ENCODE assay signal across 12 cellular contexts in the genomic region with DNA sequence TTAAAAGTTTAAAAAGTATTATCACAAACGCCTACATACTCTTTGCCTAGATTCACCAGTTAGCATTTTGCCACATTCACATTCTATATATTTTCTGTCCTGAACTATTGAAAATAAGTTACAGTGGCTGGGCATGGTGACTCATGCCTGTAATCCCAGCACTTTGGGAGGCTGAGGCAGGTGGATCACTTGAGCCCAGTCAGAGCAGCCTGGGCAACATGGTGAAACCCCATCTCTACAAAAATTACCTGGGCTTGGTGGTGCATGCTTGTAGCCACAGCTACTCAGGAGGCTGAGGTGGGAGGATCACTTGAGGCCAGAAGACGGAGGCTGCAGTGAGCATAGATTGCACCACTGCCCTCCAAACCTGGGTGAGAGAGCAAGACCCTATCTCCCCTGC. TPM values are rescaled to one million over a fixed set of nuclear protein-coding genes. Genes with fewer than 3 reads are reported as not detected.
DNase-seq lines count a peak whose midpoint lies in the region; ATAC-seq and TF ChIP-seq lines count a peak whose summit lies in the region.
"Had no signal": no experiment of that assay in that cellular context is flagged by ENCODE, and none has a peak within 500 bp of the region (broad histone marks: within the 10 kb centered on the region; RNA-seq: fewer than 3 reads in every experiment).

No MANE protein-coding gene starts in this region.

- peak overlapping the region; percentile 11 to 19 for H3K27ac Mint-ChIP-seq in T-cell
- H3K27ac Mint-ChIP-seq in stimulated activated naive CD8-positive, alpha-beta T cell treated with anti-CD3 and anti-CD28 coated beads, Interleukin-15, amount 100 ng/mL, for 72 hours: peak overlapping the region; percentile 89 to 97

- no peak overlapping the region for H3K9ac ChIP-seq in fibroblast of lung (ENCODE audit: insufficient read depth, low read length)

- no peaks in the 10 kb centered on the region for H4K20me1 ChIP-seq in fibroblast of lung (ENCODE audit: control insufficient read depth, extremely low read depth, insufficient read depth, low read length)

- CTCF ChIA-PET in T-cell (lab: Charles Lee): no interaction called here

- H3K4me2 ChIP-seq in fibroblast of lung (ENCODE audit: extremely low read depth, insufficient read depth, low read length): peak overlapping the region; percentile 23

- ATAC-seq in Right ventricle myocardium inferior (no peak), T-cell (replicated peaks in 1 of 4) (no peak), HG03342 (IDR thresholded peaks at IDR 0.05; ENCODE audit: unreplicated experiment) (no peak)
- peak; percentile 64 for ATAC-seq in stimulated activated naive CD8-positive, alpha-beta T cell treated with anti-CD3 and anti-CD28 coated beads, Interleukin-15, amount 100 ng/mL, for 72 hours

- peaks cover 48 to 61% (median 61%) of the 10 kb centered on the region in 3 donors for H3K4me1 Mint-ChIP-seq in T-cell
- H3K4me1 Mint-ChIP-seq in stimulated activated naive CD8-positive, alpha-beta T cell treated with anti-CD3 and anti-CD28 coated beads, Interleukin-15, amount 100 ng/mL, for 72 hours: peaks cover 58% of the 10 kb centered on the region

- H3K36me3 Mint-ChIP-seq in T-cell: peaks cover 9% of the 10 kb centered on the region

- intact Hi-C loops in Right ventricle myocardium inferior (cut with DNase I): loop anchor here (5.0 kb wide), 1 partner anchor 41 kb away; a partner anchor contains a TSS

- no peak for TF ChIP-seq CTCF in cardiac muscle cell (IDR thresholded peaks at IDR 0.05; ENCODE audit: low read depth, low read length)
- no peak for TF ChIP-seq CTCF in fibroblast of lung (conservative IDR thresholded peaks at IDR 0.05 in 1 of 2, IDR thresholded peaks at IDR 0.05 in 1 of 2; ENCODE audit: low read depth in 1 of 2, low read length in 2 of 2)

- H3K4me3 ChIP-seq in cardiac muscle cell (no peak overlapping the region), fibroblast of lung (replicated peaks in 1 of 4; ENCODE audit: control extremely low read depth in 1 of 4, insufficient read depth in 1 of 4, low read depth in 3 of 4, low read length in 4 of 4) (peak overlapping the region in 1 of 4 experiments; percentile 5)
- H3K4me3 ChIP-seq: dorsolateral prefrontal cortex, SJCRH30 had no signal

- DNase-seq in cardiac muscle cell (ENCODE audit: low read depth in 1 of 2, low spot score in 1 of 2) (no peak), Right ventricle myocardium inferior (ENCODE audit: missing footprints) (no peak), T-cell (no peak), fibroblast of lung (ENCODE audit: low read depth in 2 of 2) (peak in 1 of 2 donors; percentile 21), NCI-H1930 (lab: John Stamatoyannopoulos, UW) (no peak)
- DNase-seq in stimulated activated naive CD8-positive, alpha-beta T cell treated with anti-CD3 and anti-CD28 coated beads, Interleukin-15, amount 100 ng/mL, for 72 hours: no peak
- DNase-seq in activated effector memory CD4-positive, alpha-beta T cell treated with anti-CD3 and anti-CD28 coated beads, Interleukin-2, amount 50 U/mL, for 16 hours: no peak
- DNase-seq: C1 segment of cervical spinal cord, dorsolateral prefrontal cortex, SJCRH30 had no signal

- no peaks in the 10 kb centered on the region for H3K27me3 Mint-ChIP-seq in T-cell
- H3K27me3 Mint-ChIP-seq in stimulated activated naive CD8-positive, alpha-beta T cell treated with anti-CD3 and anti-CD28 coated beads, Interleukin-15, amount 100 ng/mL, for 72 hours: no peaks in the 10 kb centered on the region

- no peaks in the 10 kb centered on the region for H3K9me3 Mint-ChIP-seq in T-cell
- H3K9me3 Mint-ChIP-seq in stimulated activated naive CD8-positive, alpha-beta T cell treated with anti-CD3 and anti-CD28 coated beads, Interleukin-15, amount 100 ng/mL, for 72 hours: no peaks in the 10 kb centered on the region

- H3K9me3 ChIP-seq in cardiac muscle cell (ENCODE audit: low read depth) (no peaks in the 10 kb centered on the region), fibroblast of lung (ENCODE audit: control insufficient read depth, insufficient read depth, low read depth, low read length) (no peaks in the 10 kb centered on the region)
- H3K9me3 ChIP-seq: SJCRH30 had no signal

- no peak overlapping the region for H2AFZ ChIP-seq in fibroblast of lung (ENCODE audit: low read length)

- H3K27ac ChIP-seq in cardiac muscle cell (peak overlapping the region; percentile 98), fibroblast of lung (ENCODE audit: insufficient read depth, low read length) (peak overlapping the region; percentile 83)
- H3K27ac ChIP-seq: dorsolateral prefrontal cortex, SJCRH30 had no signal

- no peak overlapping the region for H3K4me3 Mint-ChIP-seq in T-cell
- no peak overlapping the region for H3K4me3 Mint-ChIP-seq in stimulated activated naive CD8-positive, alpha-beta T cell treated with anti-CD3 and anti-CD28 coated beads, Interleukin-15, amount 100 ng/mL, for 72 hours

- POLR2A ChIA-PET in T-cell (lab: Charles Lee): no interaction called here

- no peaks in the 10 kb centered on the region for H3K27me3 ChIP-seq in cardiac muscle cell
- H3K27me3 ChIP-seq in fibroblast of lung (ENCODE audit: control insufficient read depth, insufficient read depth, low read length): no peaks in the 10 kb centered on the region
- H3K27me3 ChIP-seq: dorsolateral prefrontal cortex, SJCRH30 had no signal

- H3K4me1 ChIP-seq in cardiac muscle cell (ENCODE audit: low read depth): peaks cover 39% of the 10 kb centered on the region
- peaks cover 9% of the 10 kb centered on the region for H3K4me1 ChIP-seq in fibroblast of lung (ENCODE audit: control insufficient read depth, extremely low read depth, insufficient read depth, low read length)

- H3K79me2 ChIP-seq in fibroblast of lung (ENCODE audit: control insufficient read depth, insufficient read depth, low read length): peaks cover 79% of the 10 kb centered on the region

- peaks cover 18% of the 10 kb centered on the region for H3K36me3 ChIP-seq in cardiac muscle cell
- peaks cover 2% of the 10 kb centered on the region for H3K36me3 ChIP-seq in fibroblast of lung (ENCODE audit: control insufficient read depth, insufficient read depth, low read length)

RNA-seq across cellular contexts. Expression of a gene that starts 5.3 kb away (rescaled TPM):
- total RNA-seq in cardiac muscle cell: 198 and 216 TPM in 2 replicates
- polyA plus RNA-seq in cardiac muscle cell: 331 and 385 TPM in 2 replicates
- total RNA-seq in Right ventricle myocardium inferior: 139 TPM
- 10 to 100 TPM; 30.6 to 49.1 (median 40.4) TPM for total RNA-seq in T-cell
- total RNA-seq in fibroblast of lung: 162 and 226 TPM in 2 replicates
- 184 and 279 TPM in 2 replicates for polyA plus RNA-seq in fibroblast of lung
- 215 and 312 TPM in 2 replicates for polyA plus RNA-seq in fibroblast of lung (2012)
- polyA minus RNA-seq in fibroblast of lung (ENCODE audit: low replicate concordance): 268 and 362 TPM in 2 replicates

RNA-seq across cellular contexts. Expression of a gene that starts 43.5 kb away (rescaled TPM):
- 38.7 and 61.7 TPM in 2 replicates for total RNA-seq in cardiac muscle cell
- polyA plus RNA-seq in cardiac muscle cell: 49.3 and 56.1 TPM in 2 replicates
- total RNA-seq in Right ventricle myocardium inferior: 51.1 TPM
- 100 to 1,000 TPM; 131 to 232 (median 203) TPM for total RNA-seq in T-cell
- total RNA-seq in fibroblast of lung: 241 and 394 TPM in 2 replicates
- 245 and 408 TPM in 2 replicates for polyA plus RNA-seq in fibroblast of lung
- 319 and 543 TPM in 2 replicates for polyA plus RNA-seq in fibroblast of lung (2012)
- polyA minus RNA-seq in fibroblast of lung (ENCODE audit: low replicate concordance): 64.4 and 129 TPM in 2 replicates

RNA-seq across cellular contexts. Expression of a gene that starts 58.4 kb away (rescaled TPM):
- total RNA-seq in cardiac muscle cell (not detected in 2 replicates), Right ventricle myocardium inferior (not detected), T-cell (not detected), fibroblast of lung (not detected in 2 replicates)
- polyA plus RNA-seq in cardiac muscle cell (0.09 and 0.15 TPM in 2 replicates), fibroblast of lung (not detected in 2 replicates)
- not detected in 2 replicates for polyA plus RNA-seq in fibroblast of lung (2012)
- not detected in 2 replicates for polyA minus RNA-seq in fibroblast of lung (ENCODE audit: low replicate concordance)
- polyA plus RNA-seq: neural cell had no signal
